8 cellular contexts compared by ENCODE assay signal in genomic region chr19:41861098-41861768, GRCh38. TPM values are rescaled to one million over a fixed set of nuclear protein-coding genes. Genes with fewer than 3 reads are reported as not detected.
A peak's percentile ranks its signal among the peaks of the same experiment; 100 is the strongest.
DNase-seq lines count a peak whose midpoint lies in the region; ATAC-seq, FAIRE-seq and TF ChIP-seq lines count a peak whose summit lies in the region.

No MANE protein-coding gene starts in this region.

- H3K9me3 ChIP-seq in Karpas-422 (ENCODE audit: low read length) (no peaks in the 10 kb centered on the region), muscle layer of colon (ENCODE audit: low read length) (no peaks in the 10 kb centered on the region)

- no peaks in the 10 kb centered on the region for H3K27me3 ChIP-seq in Karpas-422 (ENCODE audit: low read length)
- H3K27me3 ChIP-seq in bronchial epithelial cell (ENCODE audit: control insufficient read depth, insufficient read depth, low read length), result no peaks in the 10 kb centered on the region
- H3K27me3 ChIP-seq in muscle layer of colon (ENCODE audit: control insufficient read depth in 1 of 2, insufficient read depth in 2 of 2, low read length in 2 of 2), result no peaks in the 10 kb centered on the region

- peak overlapping the region; percentile 89 for H3K27ac ChIP-seq in Karpas-422 (ENCODE audit: low read length)
- H3K27ac ChIP-seq in muscle layer of colon (ENCODE audit: low read depth, low read length), result peak overlapping the region; percentile 88

- no peak overlapping the region for H2AFZ ChIP-seq in Karpas-422 (ENCODE audit: low read length)

- H3K4me3 ChIP-seq in AG10803 (ENCODE audit: low read length), result peak overlapping the region; percentile 98
- H3K4me3 ChIP-seq in Karpas-422 (ENCODE audit: low read length), result peak overlapping the region; percentile 96
- H3K4me3 ChIP-seq in bronchial epithelial cell (ENCODE audit: low read depth, low read length), result peak overlapping the region; percentile 93
- H3K4me3 ChIP-seq in muscle layer of colon (ENCODE audit: low read depth in 1 of 2, low read length in 2 of 2), result peak overlapping the region; percentile 50 to 86

- no peaks in the 10 kb centered on the region for H3K9me2 ChIP-seq in Karpas-422 (replicated peaks; ENCODE audit: insufficient read depth, low read length)

- TF ChIP-seq CTCF in AG10803 (conservative IDR thresholded peaks at IDR 0.05; ENCODE audit: low read length) (no peak), bronchial epithelial cell (IDR thresholded peaks at IDR 0.05; ENCODE audit: insufficient read depth, low read length, severe bottlenecking) (no peak), GM10266 (IDR thresholded peaks at IDR 0.05; ENCODE audit: control insufficient read depth, insufficient read depth, low read depth, missing control alignments) (no peak)

- H3K79me2 ChIP-seq in Karpas-422 (ENCODE audit: low read length), result peaks cover 45% of the 10 kb centered on the region

- peaks cover 47% of the 10 kb centered on the region for H3K36me3 ChIP-seq in Karpas-422 (ENCODE audit: insufficient read depth, low read length)
- peaks cover 42% of the 10 kb centered on the region for H3K36me3 ChIP-seq in bronchial epithelial cell (ENCODE audit: control insufficient read depth, insufficient read depth, low read length)
- H3K36me3 ChIP-seq in muscle layer of colon (ENCODE audit: insufficient read depth, low read length), result peaks cover 46% of the 10 kb centered on the region

- H4K20me1 ChIP-seq in Karpas-422 (ENCODE audit: insufficient read depth, low read depth, low read length), result peaks cover 46% of the 10 kb centered on the region; the same call in 1 of the 2 replicates

- DNase-seq in AG10803 (ENCODE audit: low read depth), result peak; percentile 12
- no peak for DNase-seq in Karpas-422
- no peak for DNase-seq in bronchial epithelial cell (ENCODE audit: low read depth)
- DNase-seq in GM10266 (ENCODE audit: extremely low spot score), result no peak
- DNase-seq in retina, result no peak
- no peak for DNase-seq in NCI-H1694 (lab: John Stamatoyannopoulos, UW)

- peak overlapping the region; percentile 81 for H3K4me2 ChIP-seq in Karpas-422 (ENCODE audit: low read depth, low read length, poor library complexity, severe bottlenecking)

- no peak for FAIRE-seq in bronchial epithelial cell (lab: Jason Lieb, UNC)

- H3K9ac ChIP-seq in Karpas-422 (ENCODE audit: low read length) (peak overlapping the region; percentile 100), muscle layer of colon (ENCODE audit: low read length) (peak overlapping the region; percentile 95)

- H3K4me1 ChIP-seq in Karpas-422 (ENCODE audit: low read length) (peaks cover 47% of the 10 kb centered on the region), muscle layer of colon (ENCODE audit: insufficient read depth, low read length) (peaks cover 37% of the 10 kb centered on the region)

- no peak for ATAC-seq in GM21360 (IDR thresholded peaks at IDR 0.05; ENCODE audit: unreplicated experiment)

RNA-seq across cellular contexts. Expression of gene RPS19, which starts 1.2 kb away (rescaled TPM):
- 2,482 and 3,478 TPM in 2 replicates for total RNA-seq in Karpas-422 (2014; rRNA removed; shearing (Covaris generic); ENCODE audit: low replicate concordance)
- 2,069 and 2,277 TPM in 2 replicates for total RNA-seq in bronchial epithelial cell

RNA-seq across cellular contexts. Expression of gene CD79A, which starts 15.8 kb away (rescaled TPM):
- total RNA-seq in Karpas-422 (2014; rRNA removed; shearing (Covaris generic); ENCODE audit: low replicate concordance), result 970 and 1,036 TPM in 2 replicates
- not detected in 2 replicates for total RNA-seq in bronchial epithelial cell

RNA-seq across cellular contexts. Expression of gene DMRTC2, which starts 16.4 kb away (rescaled TPM):
- total RNA-seq in Karpas-422 (2014; rRNA removed; shearing (Covaris generic); ENCODE audit: low replicate concordance), result not detected in 2 replicates
- not detected in 2 replicates for total RNA-seq in bronchial epithelial cell

RNA-seq across cellular contexts. Expression of gene LYPD4, which starts 16.8 kb away (rescaled TPM):
- not detected in 2 replicates for total RNA-seq in Karpas-422 (2014; rRNA removed; shearing (Covaris generic); ENCODE audit: low replicate concordance)
- not detected in 2 replicates for total RNA-seq in bronchial epithelial cell

RNA-seq across cellular contexts. Expression of gene ARHGEF1, which starts 21.8 kb away (rescaled TPM):
- total RNA-seq in Karpas-422 (2014; rRNA removed; shearing (Covaris generic); ENCODE audit: low replicate concordance), result 136 and 137 TPM in 2 replicates
- total RNA-seq in bronchial epithelial cell, result 19.2 and 25.0 TPM in 2 replicates

Comparison
In these comparisons a context has a peak if more than half of its experiments do, and no peak if none do; other contexts are left out.
1. RNA of gene CD79A, which starts 15.8 kb away (total RNA-seq): 970 to 1,036 TPM in Karpas-422; not detected in bronchial epithelial cell; every median in the first group is over 100 times any median in the second.
2. Peak in every context shown above with its lines, with median percentiles within 50 percentile points of each other: H3K4me3 ChIP-seq.